Comparison of ENCODE assay signal across 19 cellular contexts in the genomic region with DNA sequence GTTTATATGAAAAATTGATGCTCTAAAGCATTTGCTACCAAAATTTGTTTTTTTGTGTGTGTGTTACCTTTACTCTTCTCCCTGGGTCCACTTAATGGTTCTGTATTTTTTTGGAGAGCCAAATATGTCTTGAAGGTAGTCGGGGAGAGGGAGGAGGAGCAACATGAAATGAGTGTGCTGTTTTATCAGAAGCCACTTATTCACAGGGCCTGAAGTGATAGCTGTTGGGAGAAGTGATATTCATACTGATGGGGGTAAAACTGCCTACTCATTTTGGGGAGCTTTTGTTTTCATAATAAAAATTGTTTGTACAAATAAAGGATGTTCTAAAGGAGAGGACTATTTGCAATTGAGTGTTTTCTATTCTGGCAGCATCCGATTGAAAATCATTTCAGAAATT.
"Had no signal": no experiment of that assay in that cellular context is flagged by ENCODE, and none has a peak within 500 bp of the region (broad histone marks: within the 10 kb centered on the region; RNA-seq: fewer than 3 reads in every experiment).

No MANE protein-coding gene starts in this region.

- H3K27ac ChIP-seq: gastrocnemius medialis, right lobe of liver, WERI-Rb-1 had no signal

- H3K4me3 ChIP-seq: gastrocnemius medialis, heart left ventricle, right lobe of liver, thoracic aorta had no signal

- H3K36me3 ChIP-seq: heart left ventricle, right lobe of liver, thoracic aorta, WERI-Rb-1 had no signal

- H3K27ac Mint-ChIP-seq: activated CD8-positive, alpha-beta T cell treated with anti-CD3 and anti-CD28 coated beads for 36 hours; activated naive CD8-positive, alpha-beta T cell treated with anti-CD3 and anti-CD28 coated beads for 36 hours; immature natural killer cell; natural killer cell had no signal

- H3K27me3 ChIP-seq: gastrocnemius medialis, heart left ventricle, right lobe of liver had no signal

- H3K9me3 ChIP-seq: right lobe of liver had no signal

- H3K4me3 Mint-ChIP-seq: activated CD8-positive, alpha-beta T cell treated with anti-CD3 and anti-CD28 coated beads for 36 hours; activated naive CD8-positive, alpha-beta T cell treated with anti-CD3 and anti-CD28 coated beads for 36 hours; activated T-cell treated with anti-CD3 and anti-CD28 coated beads, Interleukin-2, amount 50 U/mL, for 4 hours; immature natural killer cell; natural killer cell had no signal

- DNase-seq: activated CD4-positive, alpha-beta T cell treated with anti-CD3 and anti-CD28 coated beads for 48 hours; activated CD8-positive, alpha-beta T cell treated with anti-CD3 and anti-CD28 coated beads for 36 hours; activated gamma-delta T cell; activated naive CD8-positive, alpha-beta T cell treated with anti-CD3 and anti-CD28 coated beads for 36 hours; activated T-cell treated with anti-CD3 and anti-CD28 coated beads, Interleukin-2, amount 50 U/mL, for 4 hours; amygdala; cortex of kidney; effector CD4-positive, alpha-beta T cell; gastrocnemius medialis; heart left ventricle; immature natural killer cell; mesendoderm; natural killer cell; right lobe of liver; stimulated activated CD4-positive, alpha-beta T cell treated with anti-CD3 and anti-CD28 coated beads, Interleukin-2, amount 100 ng/mL, for 24 hours; T-helper 1 cell; T1000; WERI-Rb-1 had no signal

- ATAC-seq: activated CD8-positive, alpha-beta T cell treated with anti-CD3 and anti-CD28 coated beads for 36 hours; activated T-cell treated with anti-CD3 and anti-CD28 coated beads, Interleukin-2, amount 50 U/mL, for 4 hours; gastrocnemius medialis; natural killer cell; right lobe of liver had no signal

- H3K27me3 Mint-ChIP-seq: activated CD8-positive, alpha-beta T cell treated with anti-CD3 and anti-CD28 coated beads for 36 hours; activated naive CD8-positive, alpha-beta T cell treated with anti-CD3 and anti-CD28 coated beads for 36 hours had no signal
